6 cellular contexts compared by ENCODE assay signal in the genomic region with DNA sequence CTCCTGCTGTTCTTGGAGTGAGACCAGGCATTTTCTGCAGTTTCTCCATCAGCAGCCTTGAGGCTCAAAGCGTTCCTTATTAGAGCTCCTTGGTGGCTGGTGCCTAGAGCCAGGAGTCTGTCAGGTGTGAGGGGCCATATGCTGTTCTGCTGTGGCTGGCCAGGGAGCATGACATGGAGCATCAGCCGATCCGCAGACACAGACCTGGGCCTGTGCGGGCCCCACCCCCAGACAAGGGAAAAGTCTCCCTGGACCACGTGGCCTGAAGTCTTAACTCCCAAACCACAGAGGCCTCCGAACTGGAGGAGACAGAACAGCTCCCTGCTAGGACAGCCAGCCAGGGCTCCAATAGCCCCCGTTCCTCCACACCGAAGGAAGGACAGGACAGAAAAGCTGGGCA.
"Had no signal": no experiment of that assay in that cellular context is flagged by ENCODE, and none has a peak within 500 bp of the region (broad histone marks: within the 10 kb centered on the region; RNA-seq: fewer than 3 reads in every experiment).

No MANE protein-coding gene starts in this region.

- H3K27ac ChIP-seq: ascending aorta, brain microvascular endothelial cell, foreskin keratinocyte, thyroid gland had no signal

- H3K4me1 ChIP-seq: ascending aorta, foreskin keratinocyte had no signal

- H3K36me3 ChIP-seq: ascending aorta, brain microvascular endothelial cell, thyroid gland had no signal

- DNase-seq: brain microvascular endothelial cell, foreskin keratinocyte, kidney had no signal

- H3K27me3 ChIP-seq: ascending aorta, brain microvascular endothelial cell, foreskin keratinocyte, thyroid gland had no signal

- H3K4me3 ChIP-seq: ascending aorta, lung, thyroid gland had no signal

- H3K9me3 ChIP-seq: ascending aorta, thyroid gland had no signal
